In genomic region chr15:69393831-69394491, GRCh38 we compare ENCODE assay signal across 1 cellular context.
TF ChIP-seq lines count a peak whose summit lies in the region.

No MANE protein-coding gene starts in this region.

TF ChIP-seq in SK-N-SH treated with all-trans-retinoic acid at 6 μM for 48 hours, 23 proteins besides CTCF, POLR2A, EP300 and RAD21 (continued from another document):
- TF ChIP-seq PPARA (CRISPR knock-in tag; IDR thresholded peaks at IDR 0.05; ENCODE audit: borderline replicate concordance) (no peak), POU6F1 (CRISPR knock-in tag; IDR thresholded peaks at IDR 0.05; ENCODE audit: borderline replicate concordance, low read depth) (no peak), ISL1 (CRISPR knock-in tag; IDR thresholded peaks at IDR 0.05) (no peak), TOX (CRISPR knock-in tag; IDR thresholded peaks at IDR 0.05; ENCODE audit: borderline replicate concordance) (no peak), CSDC2 (CRISPR knock-in tag; IDR thresholded peaks at IDR 0.05) (no peak), RARB (CRISPR knock-in tag; IDR thresholded peaks at IDR 0.05) (no peak), ZNF70 (CRISPR knock-in tag; IDR thresholded peaks at IDR 0.05) (no peak)
